12 cellular contexts compared by ENCODE assay signal in the genomic region with DNA sequence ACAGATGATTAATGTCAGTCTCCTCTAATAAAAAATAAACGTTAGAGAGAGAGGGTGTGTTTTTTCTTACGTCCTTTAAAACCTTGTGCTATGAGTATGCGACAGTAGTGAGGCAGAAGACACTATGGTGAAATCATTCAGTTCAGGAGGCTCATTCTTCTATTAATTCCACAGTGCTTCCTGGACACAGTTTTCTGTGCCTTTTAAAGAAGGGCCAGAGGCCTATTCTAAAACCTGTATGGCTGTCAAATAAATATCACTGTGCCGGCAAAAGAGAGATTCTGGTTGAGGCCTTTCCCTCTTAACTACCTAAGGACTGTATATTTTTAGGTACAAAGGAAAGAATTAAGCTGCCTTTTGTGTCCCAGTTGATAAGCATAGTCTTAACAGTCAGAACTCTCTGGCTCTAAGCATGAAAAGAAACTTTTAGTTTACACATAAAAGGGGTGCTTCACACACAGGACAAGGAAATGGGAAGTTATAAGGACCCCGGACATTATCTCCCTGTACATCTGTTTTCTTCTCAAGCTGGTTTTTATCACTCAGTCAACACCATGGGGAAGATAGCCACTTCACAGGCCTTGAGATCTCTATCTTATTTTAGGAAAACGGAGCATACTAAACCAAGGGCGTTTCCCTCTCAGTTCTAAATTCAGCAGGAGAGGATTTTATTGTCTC.
DNase-seq lines count a peak whose midpoint lies in the region; ATAC-seq and TF ChIP-seq lines count a peak whose summit lies in the region.
"Had no signal": no experiment of that assay in that cellular context is flagged by ENCODE, and none has a peak within 500 bp of the region (broad histone marks: within the 10 kb centered on the region; RNA-seq: fewer than 3 reads in every experiment).

No MANE protein-coding gene starts in this region.

- CTCF ChIA-PET in CD8-positive, alpha-beta memory T cell (lab: Charles Lee) = interaction anchor here (3.6 kb wide), 1 partner anchor 284 kb away, joined by 10 read pairs; no protein-coding TSS in a partner anchor
- CTCF ChIA-PET in activated CD8-positive, alpha-beta T cell treated with anti-CD3 and anti-CD28 coated beads, Interleukin-2, amount 10 ng/mL, durations not matched to agents 7 days and 5 days (lab: Charles Lee) = interaction anchor here (0.6 to 1.6 kb wide), 8 partner anchors 14 to 287 kb away, joined by 3 to 6 read pairs (median 4); no protein-coding TSS in a partner anchor

- no peaks in the 10 kb centered on the region for H3K9me3 ChIP-seq in CD8-positive, alpha-beta memory T cell (ENCODE audit: low read length)
- H3K9me3 ChIP-seq in Peyer's patch = no peaks in the 10 kb centered on the region
- H3K9me3 ChIP-seq: BLaER1 treated with 17β-estradiol and CSF1 and Interleukin-3, amounts not matched to agents 10 nM and 100 nM had no signal

- H3K27me3 Mint-ChIP-seq in CD8-positive, alpha-beta memory T cell = peaks cover 0 to 2% of the 10 kb centered on the region in 2 donors
- no peaks in the 10 kb centered on the region for H3K27me3 Mint-ChIP-seq in activated CD8-positive, alpha-beta T cell treated with anti-CD3 and anti-CD28 coated beads, Interleukin-2, amount 10 ng/mL, durations not matched to agents 7 days and 5 days (ENCODE audit: low read depth)

- H3K27ac ChIP-seq in CD8-positive, alpha-beta memory T cell (ENCODE audit: low read depth, low read length) = peak overlapping the region; percentile 83
- H3K27ac ChIP-seq in Peyer's patch = no peak overlapping the region
- H3K27ac ChIP-seq: BLaER1 treated with 17β-estradiol and CSF1 and Interleukin-3, amounts not matched to agents 10 nM and 100 nM had no signal

- no peak for TF ChIP-seq POLR2A in Peyer's patch (IDR thresholded peaks at IDR 0.05)

- peak overlapping the region in 1 of 8 donors; percentile 18 for H3K27ac Mint-ChIP-seq in CD8-positive, alpha-beta memory T cell
- peak overlapping the region; percentile 82 for H3K27ac Mint-ChIP-seq in activated CD8-positive, alpha-beta T cell treated with anti-CD3 and anti-CD28 coated beads, Interleukin-2, amount 10 ng/mL, durations not matched to agents 7 days and 5 days

- no peak for DNase-seq in CD8-positive, alpha-beta memory T cell
- no peak for DNase-seq in activated CD8-positive, alpha-beta T cell treated with anti-CD3 and anti-CD28 coated beads, Interleukin-2, amount 10 ng/mL, durations not matched to agents 7 days and 5 days
- DNase-seq in Peyer's patch (no peak), islet precursor cell (no peak), left ventricle myocardium superior (no peak), T-helper 9 cell (no peak)
- DNase-seq: activated CD4-positive, alpha-beta T cell treated with anti-CD3 and anti-CD28 coated beads, Interleukin-2, amount 50 U/mL, for 1 hour; head of caudate nucleus had no signal

- no peaks in the 10 kb centered on the region for H3K27me3 ChIP-seq in CD8-positive, alpha-beta memory T cell (ENCODE audit: insufficient read depth, low read length, poor library complexity, severe bottlenecking)
- no peaks in the 10 kb centered on the region for H3K27me3 ChIP-seq in Peyer's patch
- H3K27me3 ChIP-seq: BLaER1 treated with 17β-estradiol and CSF1 and Interleukin-3, amounts not matched to agents 10 nM and 100 nM had no signal

- POLR2A ChIA-PET in CD8-positive, alpha-beta memory T cell (lab: Charles Lee) = no interaction called here
- POLR2A ChIA-PET in activated CD8-positive, alpha-beta T cell treated with anti-CD3 and anti-CD28 coated beads, Interleukin-2, amount 10 ng/mL, durations not matched to agents 7 days and 5 days (lab: Charles Lee) = interaction anchor here (0.6 to 3.0 kb wide), 4 partner anchors 28 to 223 kb away, joined by 3 to 20 read pairs (median 8); partner anchors contain the start of gene HSPA13

- ATAC-seq in GM19397 (IDR thresholded peaks at IDR 0.05; ENCODE audit: unreplicated experiment) (peak; percentile 25), HG03095 (IDR thresholded peaks at IDR 0.05; ENCODE audit: unreplicated experiment) (peak; percentile 8), left ventricle myocardium superior (no peak)
- peak; percentile 39 for ATAC-seq in activated CD8-positive, alpha-beta T cell treated with anti-CD3 and anti-CD28 coated beads, Interleukin-2, amount 10 ng/mL, durations not matched to agents 7 days and 5 days

- peaks cover 17 to 37% (median 37%) of the 10 kb centered on the region in 3 donors for H3K4me1 Mint-ChIP-seq in CD8-positive, alpha-beta memory T cell
- peaks cover 57% of the 10 kb centered on the region for H3K4me1 Mint-ChIP-seq in activated CD8-positive, alpha-beta T cell treated with anti-CD3 and anti-CD28 coated beads, Interleukin-2, amount 10 ng/mL, durations not matched to agents 7 days and 5 days (ENCODE audit: low read depth)
- H3K4me1 Mint-ChIP-seq: neural crest cell had no signal

- peaks cover 0 to 2% (median 0%) of the 10 kb centered on the region in 5 donors for H3K9me3 Mint-ChIP-seq in CD8-positive, alpha-beta memory T cell
- peaks cover 4% of the 10 kb centered on the region for H3K9me3 Mint-ChIP-seq in activated CD8-positive, alpha-beta T cell treated with anti-CD3 and anti-CD28 coated beads, Interleukin-2, amount 10 ng/mL, durations not matched to agents 7 days and 5 days (ENCODE audit: insufficient read depth)
- H3K9me3 Mint-ChIP-seq: neural crest cell had no signal

- TF ChIP-seq CTCF in Peyer's patch (IDR thresholded peaks at IDR 0.05) = no peak

- no peak overlapping the region for H3K4me3 ChIP-seq in CD8-positive, alpha-beta memory T cell (ENCODE audit: low read length)
- no peak overlapping the region for H3K4me3 ChIP-seq in Peyer's patch
- H3K4me3 ChIP-seq: BLaER1 treated with 17β-estradiol and CSF1 and Interleukin-3, amounts not matched to agents 10 nM and 100 nM had no signal

- H3K36me3 ChIP-seq in CD8-positive, alpha-beta memory T cell (ENCODE audit: insufficient read depth, low read length) = no peaks in the 10 kb centered on the region
- no peaks in the 10 kb centered on the region for H3K36me3 ChIP-seq in Peyer's patch
- H3K36me3 ChIP-seq: BLaER1 treated with 17β-estradiol and CSF1 and Interleukin-3, amounts not matched to agents 10 nM and 100 nM had no signal

- peaks cover 0 to 2% (median 0%) of the 10 kb centered on the region in 3 donors for H3K36me3 Mint-ChIP-seq in CD8-positive, alpha-beta memory T cell
- H3K36me3 Mint-ChIP-seq in activated CD8-positive, alpha-beta T cell treated with anti-CD3 and anti-CD28 coated beads, Interleukin-2, amount 10 ng/mL, durations not matched to agents 7 days and 5 days (ENCODE audit: low read depth) = peaks cover 16% of the 10 kb centered on the region

- no peak overlapping the region for H3K4me3 Mint-ChIP-seq in CD8-positive, alpha-beta memory T cell
- peak overlapping the region; percentile 31 for H3K4me3 Mint-ChIP-seq in activated CD8-positive, alpha-beta T cell treated with anti-CD3 and anti-CD28 coated beads, Interleukin-2, amount 10 ng/mL, durations not matched to agents 7 days and 5 days
- H3K4me3 Mint-ChIP-seq: neural crest cell had no signal

- intact Hi-C loops in left ventricle myocardium superior (cut with micrococcal nuclease) = no loop called here

- no peaks in the 10 kb centered on the region for H3K4me1 ChIP-seq in CD8-positive, alpha-beta memory T cell (ENCODE audit: insufficient read depth, low read length)
- H3K4me1 ChIP-seq in Peyer's patch = no peaks in the 10 kb centered on the region
